In genomic region chr12:47795814-47796411, GRCh38 we compare ENCODE assay signal across 26 cellular contexts.
"Had no signal": no experiment of that assay in that cellular context is flagged by ENCODE, and none has a peak within 500 bp of the region (broad histone marks: within the 10 kb centered on the region; RNA-seq: fewer than 3 reads in every experiment).

No MANE protein-coding gene starts in this region.

- H3K9me3 Mint-ChIP-seq: activated naive CD4-positive, alpha-beta T cell treated with anti-CD3 and anti-CD28 coated beads, Interleukin-2, amount 50 U/mL, for 24 hours; WTC11 had no signal

- H3K9ac ChIP-seq: SK-N-SH had no signal

- H3K4me1 ChIP-seq: SJCRH30 had no signal

- H3K9me3 ChIP-seq: SJCRH30, SK-N-SH had no signal

- H3K4me3 ChIP-seq: cardiac muscle cell, SJCRH30 had no signal

- H3K27ac ChIP-seq: brain microvascular endothelial cell, cardiac muscle cell, SJCRH30 had no signal

- H3K27ac Mint-ChIP-seq: activated naive CD4-positive, alpha-beta T cell treated with anti-CD3 and anti-CD28 coated beads, Interleukin-2, amount 50 U/mL, for 24 hours; WTC11 had no signal

- H3K4me3 Mint-ChIP-seq: activated naive CD4-positive, alpha-beta T cell treated with anti-CD3 and anti-CD28 coated beads, Interleukin-2, amount 50 U/mL, for 24 hours; WTC11 had no signal

- H3K4me2 ChIP-seq: SK-N-SH had no signal

- H3K27me3 Mint-ChIP-seq: activated naive CD4-positive, alpha-beta T cell treated with anti-CD3 and anti-CD28 coated beads, Interleukin-2, amount 50 U/mL, for 24 hours had no signal

- DNase-seq: activated CD4-positive, alpha-beta T cell treated with anti-CD3 and anti-CD28 coated beads for 48 hours; activated CD4-positive, alpha-beta T cell treated with anti-CD3 and anti-CD28 coated beads, Interleukin-2, amount 50 U/mL, for 48 hours; activated CD4-positive, CD25-positive, alpha-beta regulatory T cell treated with anti-CD3 and anti-CD28 coated beads, Interleukin-2, amount 50 U/mL, for 72 hours; activated T-cell treated with anti-CD3 and anti-CD28 coated beads for 4 hours; brain microvascular endothelial cell; cerebellar nuclear complex; Karpas-422; MM.1S; NCI-H1105; NCI-H1436; NCI-H1694 treated with DMSO at 0.1 percent for 48 hours; NCI-H2029 treated with DMSO at 0.1 percent for 48 hours; NCI-H345; NCI-H510A treated with DMSO at 0.1 percent for 48 hours; NCI-H69; NK-92 treated with Interleukin-12 subunit alpha and Interleukin-12 subunit beta, amount 100 ng/mL, for 24 hours; OCI-M1; Right ventricle myocardium superior; RPMI8226; SJCRH30; SK-N-SH; T-helper 1 cell had no signal

- H3K27me3 ChIP-seq: brain microvascular endothelial cell, cardiac muscle cell, SJCRH30 had no signal

- ATAC-seq: Panc1, WTC11 had no signal
